Comparison of ENCODE assay signal across 17 cellular contexts in the genomic region with DNA sequence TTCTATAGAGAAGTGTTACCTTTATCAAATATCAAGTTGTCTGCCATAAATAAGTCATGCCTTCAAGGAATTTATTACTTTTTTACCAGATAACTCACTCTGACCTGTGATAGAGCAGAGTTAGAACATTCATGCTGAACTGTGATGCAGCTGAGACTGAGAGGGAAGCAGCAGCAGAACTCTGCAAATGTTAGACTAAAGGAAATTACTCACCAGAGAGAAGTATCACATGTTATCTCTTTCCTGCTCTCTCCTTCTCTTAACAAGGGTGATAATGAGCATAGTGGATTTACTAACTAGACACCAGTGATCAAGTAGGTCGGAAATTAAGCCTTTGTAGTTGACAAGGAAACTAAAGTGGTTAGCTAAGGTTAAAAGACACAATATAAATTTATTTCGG.
DNase-seq lines count a peak whose midpoint lies in the region; ATAC-seq and TF ChIP-seq lines count a peak whose summit lies in the region.
"Had no signal": no experiment of that assay in that cellular context is flagged by ENCODE, and none has a peak within 500 bp of the region (broad histone marks: within the 10 kb centered on the region; RNA-seq: fewer than 3 reads in every experiment).

No MANE protein-coding gene starts in this region.

- H3K27me3 ChIP-seq in MG63 = no peaks in the 10 kb centered on the region
- H3K27me3 ChIP-seq: cardiac muscle cell had no signal

- DNase-seq in EL = peak; percentile 20
- peak; percentile 37 for DNase-seq in M059J (ENCODE audit: low read depth)
- DNase-seq in chondrocyte (ENCODE audit: low spot score) = no peak
- DNase-seq in lung microvascular endothelial cell (ENCODE audit: low read depth in 2 of 2) = peak; percentile 54 to 74
- no peak for DNase-seq in DMS79 treated with DMSO at 0.1 percent for 48 hours (lab: John Stamatoyannopoulos, UW)
- DNase-seq in MG63 = no peak
- DNase-seq: KG1; NCI-H187 treated with DMSO at 0.1 percent for 48 hours; NCI-H526; posterior cingulate gyrus; RPMI8226; stimulated activated naive CD8-positive, alpha-beta T cell treated with anti-CD3 and anti-CD28 coated beads, Interleukin-15, Interleukin-2, amounts not matched to agents 100 U/mL and 50 U/mL, for 24 hours had no signal

- H3K9me3 Mint-ChIP-seq in chondrocyte (ENCODE audit: low read depth) = no peaks in the 10 kb centered on the region
- H3K9me3 Mint-ChIP-seq: activated naive CD4-positive, alpha-beta T cell treated with anti-CD3 and anti-CD28 coated beads, Interleukin-2, amount 50 U/mL, for 24 hours; T-helper 1 cell treated with Interleukin-12 subunit alpha and Interleukin-12 subunit beta and Interleukin-4 antibody, amounts not matched to agents 30 μg/mL and 1 μg/mL, for 36 hours had no signal

- H3K4me3 ChIP-seq in MG63 = no peak overlapping the region
- H3K4me3 ChIP-seq: cardiac muscle cell had no signal

- H3K4me3 Mint-ChIP-seq in chondrocyte (ENCODE audit: unreplicated experiment) = no peak overlapping the region
- H3K4me3 Mint-ChIP-seq: activated naive CD4-positive, alpha-beta T cell treated with anti-CD3 and anti-CD28 coated beads, Interleukin-2, amount 50 U/mL, for 24 hours; T-helper 1 cell treated with Interleukin-12 subunit alpha and Interleukin-12 subunit beta and Interleukin-4 antibody, amounts not matched to agents 30 μg/mL and 1 μg/mL, for 36 hours had no signal

- H3K27ac Mint-ChIP-seq in chondrocyte (ENCODE audit: unreplicated experiment) = peak overlapping the region; percentile 34
- H3K27ac Mint-ChIP-seq: activated naive CD4-positive, alpha-beta T cell treated with anti-CD3 and anti-CD28 coated beads, Interleukin-2, amount 50 U/mL, for 24 hours; T-helper 1 cell treated with Interleukin-12 subunit alpha and Interleukin-12 subunit beta and Interleukin-4 antibody, amounts not matched to agents 30 μg/mL and 1 μg/mL, for 36 hours had no signal

- no peaks in the 10 kb centered on the region; the same call in none of the 2 replicates for H3K36me3 ChIP-seq in MG63
- H3K36me3 ChIP-seq: cardiac muscle cell had no signal

- no peaks in the 10 kb centered on the region for H3K36me3 Mint-ChIP-seq in chondrocyte (ENCODE audit: low read depth)
- H3K36me3 Mint-ChIP-seq: activated naive CD4-positive, alpha-beta T cell treated with anti-CD3 and anti-CD28 coated beads, Interleukin-2, amount 50 U/mL, for 24 hours had no signal

- no peaks in the 10 kb centered on the region for H3K27me3 Mint-ChIP-seq in chondrocyte (ENCODE audit: low read depth)
- H3K27me3 Mint-ChIP-seq: activated naive CD4-positive, alpha-beta T cell treated with anti-CD3 and anti-CD28 coated beads, Interleukin-2, amount 50 U/mL, for 24 hours had no signal

- TF ChIP-seq CTCF in chondrocyte (IDR thresholded peaks at IDR 0.05) = no peak

- peaks cover 60% of the 10 kb centered on the region for H3K4me1 Mint-ChIP-seq in chondrocyte (ENCODE audit: low read depth)
- H3K4me1 Mint-ChIP-seq: activated naive CD4-positive, alpha-beta T cell treated with anti-CD3 and anti-CD28 coated beads, Interleukin-2, amount 50 U/mL, for 24 hours had no signal

- H3K9me3 ChIP-seq in MG63 = no peaks in the 10 kb centered on the region; the same call in 1 of the 2 replicates

- ATAC-seq in GM19324 (IDR thresholded peaks at IDR 0.05; ENCODE audit: low FRiP score, unreplicated experiment) (no peak), HG03025 (IDR thresholded peaks at IDR 0.05; ENCODE audit: low FRiP score, unreplicated experiment) (no peak)
- ATAC-seq: stimulated activated naive CD8-positive, alpha-beta T cell treated with anti-CD3 and anti-CD28 coated beads, Interleukin-15, Interleukin-2, amounts not matched to agents 100 U/mL and 50 U/mL, for 24 hours had no signal

Comparison
In these comparisons a context has a peak if more than half of its experiments do, and no peak if none do; other contexts are left out.
1. DNase-seq: peak in EL (single experiment), M059J (single experiment) and lung microvascular endothelial cell (2 of 2); none in chondrocyte (single experiment), DMS79 treated with DMSO at 0.1 percent for 48 hours (single experiment) and MG63 (single experiment).